Comparison of ENCODE assay signal across 22 cellular contexts in the genomic region with DNA sequence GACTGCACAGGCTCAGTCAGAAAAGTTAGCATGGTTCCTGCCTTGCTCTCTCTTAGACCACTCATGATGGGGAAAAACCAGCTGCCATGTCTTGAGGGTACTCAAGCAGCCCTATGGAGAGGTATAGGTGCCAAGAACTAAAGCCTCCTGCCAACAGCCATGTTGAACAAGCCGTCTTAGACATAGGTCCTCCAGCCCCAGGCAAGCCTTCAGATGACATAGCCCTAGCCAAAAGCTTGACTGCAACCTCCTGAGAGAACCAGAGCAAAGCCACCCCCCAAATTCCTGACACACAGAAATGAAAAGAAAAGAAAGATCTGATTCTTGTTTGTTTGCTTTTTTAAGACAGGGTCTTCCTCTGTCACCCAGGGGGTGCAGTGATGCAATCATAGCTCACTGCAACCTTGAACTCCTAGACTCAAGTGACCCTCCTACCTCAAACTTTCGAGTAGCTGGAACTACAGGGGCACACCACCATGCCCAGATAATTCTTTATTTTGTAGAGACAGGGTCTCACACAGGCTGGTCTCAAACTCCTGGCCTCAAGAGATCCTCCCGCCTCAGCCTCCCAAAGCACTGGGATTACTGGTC.
"Had no signal": no experiment of that assay in that cellular context is flagged by ENCODE, and none has a peak within 500 bp of the region (broad histone marks: within the 10 kb centered on the region; RNA-seq: fewer than 3 reads in every experiment).

No MANE protein-coding gene starts in this region.

- H3K9me3 ChIP-seq: MG63, SJSA1 had no signal

- H3K4me1 ChIP-seq: SJSA1 had no signal

- H3K36me3 ChIP-seq: MG63, SJSA1 had no signal

- H3K27me3 ChIP-seq: MG63, SJSA1 had no signal

- H3K4me3 ChIP-seq: MG63, SJSA1, SK-N-MC had no signal

- FAIRE-seq: RCC 7860 had no signal

- DNase-seq: Karpas-422, KG1, MG63, NCI-H1092, NCI-H1105 treated with DMSO at 0.1 percent for 48 hours, NCI-H1436, NCI-H187, NCI-H2029, NCI-H2081 treated with DMSO at 0.1 percent for 48 hours, NCI-H2171, NCI-H226, NCI-H446, NCI-H510A, NCI-H524 treated with DMSO at 0.1 percent for 48 hours, NCI-H69, NCI-H774, Right ventricle myocardium superior, RPMI8226, SIG-M5 had no signal

- H3K27ac ChIP-seq: SJSA1, SK-N-MC had no signal
